In genomic region chr3:69871256-69871655, GRCh38 we compare ENCODE assay signal across 17 cellular contexts.
"Had no signal": no experiment of that assay in that cellular context is flagged by ENCODE, and none has a peak within 500 bp of the region (broad histone marks: within the 10 kb centered on the region; RNA-seq: fewer than 3 reads in every experiment).

No MANE protein-coding gene starts in this region.

- H3K36me3 Mint-ChIP-seq: activated CD4-positive, alpha-beta memory T cell treated with anti-CD3 and anti-CD28 coated beads for 36 hours; activated naive CD8-positive, alpha-beta T cell treated with anti-CD3 and anti-CD28 coated beads for 36 hours; memory B cell; natural killer cell treated with Interleukin-12 subunit alpha and Interleukin-12 subunit beta and Interleukin-15 and Interleukin-18, amount 100 ng/mL, for 72 hours had no signal

- H3K4me3 Mint-ChIP-seq: activated CD4-positive, alpha-beta memory T cell treated with anti-CD3 and anti-CD28 coated beads for 36 hours; activated naive CD8-positive, alpha-beta T cell treated with anti-CD3 and anti-CD28 coated beads for 36 hours; activated T-cell treated with anti-CD3 and anti-CD28 coated beads, Interleukin-2, amount 50 U/mL, for 4 hours; memory B cell; natural killer cell treated with Interleukin-12 subunit alpha and Interleukin-12 subunit beta and Interleukin-15 and Interleukin-18, amount 100 ng/mL, for 72 hours had no signal

- ATAC-seq: activated T-cell treated with anti-CD3 and anti-CD28 coated beads, Interleukin-2, amount 50 U/mL, for 4 hours; natural killer cell treated with Interleukin-12 subunit alpha and Interleukin-12 subunit beta and Interleukin-15 and Interleukin-18, amount 100 ng/mL, for 72 hours had no signal

- H3K4me3 ChIP-seq: breast epithelium, dorsolateral prefrontal cortex, esophagus squamous epithelium, vagina had no signal

- H3K27ac Mint-ChIP-seq: activated CD4-positive, alpha-beta memory T cell treated with anti-CD3 and anti-CD28 coated beads for 36 hours; activated naive CD8-positive, alpha-beta T cell treated with anti-CD3 and anti-CD28 coated beads for 36 hours; memory B cell; natural killer cell treated with Interleukin-12 subunit alpha and Interleukin-12 subunit beta and Interleukin-15 and Interleukin-18, amount 100 ng/mL, for 72 hours had no signal

- H3K27me3 Mint-ChIP-seq: activated CD4-positive, alpha-beta memory T cell treated with anti-CD3 and anti-CD28 coated beads for 36 hours; memory B cell; natural killer cell treated with Interleukin-12 subunit alpha and Interleukin-12 subunit beta and Interleukin-15 and Interleukin-18, amount 100 ng/mL, for 72 hours had no signal

- H3K9me3 ChIP-seq: breast epithelium, esophagus squamous epithelium, vagina had no signal

- H3K27me3 ChIP-seq: breast epithelium, esophagus squamous epithelium, vagina had no signal

- H3K9me3 Mint-ChIP-seq: activated CD4-positive, alpha-beta memory T cell treated with anti-CD3 and anti-CD28 coated beads for 36 hours; activated naive CD8-positive, alpha-beta T cell treated with anti-CD3 and anti-CD28 coated beads for 36 hours; activated T-cell treated with anti-CD3 and anti-CD28 coated beads, Interleukin-2, amount 50 U/mL, for 4 hours; memory B cell; natural killer cell treated with Interleukin-12 subunit alpha and Interleukin-12 subunit beta and Interleukin-15 and Interleukin-18, amount 100 ng/mL, for 72 hours had no signal

- H3K36me3 ChIP-seq: breast epithelium, esophagus squamous epithelium, vagina had no signal

- H3K27ac ChIP-seq: breast epithelium, dorsolateral prefrontal cortex, esophagus squamous epithelium, vagina, VCaP had no signal

- H3K4me1 Mint-ChIP-seq: activated naive CD8-positive, alpha-beta T cell treated with anti-CD3 and anti-CD28 coated beads for 36 hours; memory B cell had no signal

- H3K4me1 ChIP-seq: breast epithelium had no signal

- DNase-seq: activated CD4-positive, alpha-beta memory T cell treated with anti-CD3 and anti-CD28 coated beads for 36 hours; activated gamma-delta T cell; activated naive CD8-positive, alpha-beta T cell treated with anti-CD3 and anti-CD28 coated beads for 36 hours; activated T-cell treated with anti-CD3 and anti-CD28 coated beads, Interleukin-2, amount 50 U/mL, for 4 hours; dorsolateral prefrontal cortex; esophagus squamous epithelium; foreskin fibroblast; kidney glomerular epithelial cell; nucleus accumbens; stimulated activated CD4-positive, alpha-beta T cell treated with anti-CD3 and anti-CD28 coated beads, Interleukin-15, amount 100 ng/mL, for 24 hours; stimulated activated CD4-positive, alpha-beta T cell treated with anti-CD3 and anti-CD28 coated beads, Interleukin-4, amount 100 ng/mL, for 24 hours; T-helper 1 cell had no signal
